ENCODE assay signal across 26 cellular contexts in genomic region chrX:113804293-113804692, GRCh38.
"Had no signal": no experiment of that assay in that cellular context is flagged by ENCODE, and none has a peak within 500 bp of the region (broad histone marks: within the 10 kb centered on the region; RNA-seq: fewer than 3 reads in every experiment).

No MANE protein-coding gene starts in this region.

- H3K9ac ChIP-seq: KMS-11 had no signal

- H3K36me3 Mint-ChIP-seq: activated CD4-positive, alpha-beta memory T cell treated with anti-CD3 and anti-CD28 coated beads for 36 hours; activated naive CD4-positive, alpha-beta T cell treated with anti-CD3 and anti-CD28 coated beads, Interleukin-2, amount 50 U/mL, for 72 hours; T-cell had no signal

- H3K27me3 Mint-ChIP-seq: activated CD4-positive, alpha-beta memory T cell treated with anti-CD3 and anti-CD28 coated beads for 36 hours; activated CD4-positive, alpha-beta T cell treated with anti-CD3 and anti-CD28 coated beads, Interleukin-2, amount 10 ng/mL, durations not matched to agents 7 days and 5 days; activated naive CD8-positive, alpha-beta T cell treated with anti-CD3 and anti-CD28 coated beads, Interleukin-2, amount 50 U/mL, for 24 hours; T-cell had no signal

- H3K27ac Mint-ChIP-seq: activated CD4-positive, alpha-beta memory T cell treated with anti-CD3 and anti-CD28 coated beads for 36 hours; activated CD4-positive, alpha-beta T cell treated with anti-CD3 and anti-CD28 coated beads, Interleukin-2, amount 10 ng/mL, durations not matched to agents 7 days and 5 days; activated naive CD4-positive, alpha-beta T cell treated with anti-CD3 and anti-CD28 coated beads, Interleukin-2, amount 50 U/mL, for 72 hours; activated naive CD8-positive, alpha-beta T cell treated with anti-CD3 and anti-CD28 coated beads, Interleukin-2, amount 50 U/mL, for 24 hours; T-cell had no signal

- H3K27ac ChIP-seq: brain microvascular endothelial cell, cardiac muscle cell, KMS-11 had no signal

- H3K4me3 Mint-ChIP-seq: activated CD4-positive, alpha-beta memory T cell treated with anti-CD3 and anti-CD28 coated beads for 36 hours; activated CD4-positive, alpha-beta T cell treated with anti-CD3 and anti-CD28 coated beads, Interleukin-2, amount 10 ng/mL, durations not matched to agents 7 days and 5 days; activated naive CD8-positive, alpha-beta T cell treated with anti-CD3 and anti-CD28 coated beads, Interleukin-2, amount 50 U/mL, for 24 hours; activated T-cell treated with anti-CD3 and anti-CD28 coated beads, Interleukin-2, amount 50 U/mL, for 4 hours; T-cell had no signal

- ATAC-seq: activated naive CD4-positive, alpha-beta T cell treated with anti-CD3 and anti-CD28 coated beads, Interleukin-2, amount 50 U/mL, for 72 hours; activated naive CD8-positive, alpha-beta T cell treated with anti-CD3 and anti-CD28 coated beads, Interleukin-2, amount 50 U/mL, for 24 hours; activated T-cell treated with anti-CD3 and anti-CD28 coated beads, Interleukin-2, amount 50 U/mL, for 4 hours; T-cell had no signal

- DNase-seq: activated CD4-positive, alpha-beta memory T cell treated with anti-CD3 and anti-CD28 coated beads for 36 hours; activated CD4-positive, alpha-beta T cell treated with anti-CD3 and anti-CD28 coated beads, Interleukin-2, amount 10 ng/mL, durations not matched to agents 7 days and 5 days; activated CD4-positive, CD25-positive, alpha-beta regulatory T cell; activated CD8-positive, alpha-beta memory T cell treated with anti-CD3 and anti-CD28 coated beads for 24 hours; activated effector memory CD4-positive, alpha-beta T cell treated with anti-CD3 and anti-CD28 coated beads, Interleukin-2, amount 50 U/mL, for 16 hours; activated naive CD4-positive, alpha-beta T cell treated with Interleukin-2 at 50 U/mL for 16 hours; activated naive CD8-positive, alpha-beta T cell treated with anti-CD3 and anti-CD28 coated beads, Interleukin-2, amount 50 U/mL, for 24 hours; activated T-cell treated with anti-CD3 and anti-CD28 coated beads, Interleukin-2, amount 50 U/mL, for 4 hours; amygdala; brain microvascular endothelial cell; NCI-H1092; NCI-H1417; NCI-H1930; NCI-H2107; NCI-H2171 treated with DMSO at 0.1 percent for 48 hours; NCI-H345; NCI-H510A; NCI-H526 treated with DMSO at 0.1 percent for 48 hours; NK-92 treated with Interleukin-12 subunit alpha and Interleukin-12 subunit beta, amount 100 ng/mL, for 24 hours; SHP77; T-cell; T-helper 2 cell; T1000 had no signal

- H3K9me3 Mint-ChIP-seq: activated CD4-positive, alpha-beta memory T cell treated with anti-CD3 and anti-CD28 coated beads for 36 hours; activated CD4-positive, alpha-beta T cell treated with anti-CD3 and anti-CD28 coated beads, Interleukin-2, amount 10 ng/mL, durations not matched to agents 7 days and 5 days; activated naive CD8-positive, alpha-beta T cell treated with anti-CD3 and anti-CD28 coated beads, Interleukin-2, amount 50 U/mL, for 24 hours; activated T-cell treated with anti-CD3 and anti-CD28 coated beads, Interleukin-2, amount 50 U/mL, for 4 hours; T-cell had no signal

- H3K4me1 Mint-ChIP-seq: activated CD4-positive, alpha-beta T cell treated with anti-CD3 and anti-CD28 coated beads, Interleukin-2, amount 10 ng/mL, durations not matched to agents 7 days and 5 days; activated naive CD8-positive, alpha-beta T cell treated with anti-CD3 and anti-CD28 coated beads, Interleukin-2, amount 50 U/mL, for 24 hours; T-cell had no signal

- H3K4me2 ChIP-seq: KMS-11 had no signal

- H3K27me3 ChIP-seq: brain microvascular endothelial cell, cardiac muscle cell had no signal

- H3K36me3 ChIP-seq: brain microvascular endothelial cell, cardiac muscle cell had no signal

- H3K4me3 ChIP-seq: cardiac muscle cell had no signal
